8 cellular contexts compared by ENCODE assay signal in genomic region chr16:636206-637080, GRCh38. TPM values are rescaled to one million over a fixed set of nuclear protein-coding genes. Genes with fewer than 3 reads are reported as not detected.
DNase-seq lines count a peak whose midpoint lies in the region; ATAC-seq, FAIRE-seq and TF ChIP-seq lines count a peak whose summit lies in the region.

TSS of gene METTL26 (minus strand) at chr16:636305. CDS start at chr16:636290, 15 bp downstream.

- DNase-seq in NCI-H187 treated with DMSO at 0.1 percent for 48 hours (lab: John Stamatoyannopoulos, UW) (peak; percentile 77), T-helper 2 cell (peak; percentile 81 to 97 (median 87)), right atrium auricular region (ENCODE audit: low spot score) (peak; percentile 96), pulmonary artery endothelial cell (ENCODE audit: low read depth, low spot score) (peak; percentile 88), urothelium cell line (ENCODE audit: low spot score) (peak; percentile 93)

- H3K9me3 ChIP-seq in right atrium auricular region = no peaks in the 10 kb centered on the region

- peak within 1 kb of the TSS; percentile 98 for H3K27ac ChIP-seq in angular gyrus (ENCODE audit: low read depth, low read length)
- peak within 1 kb of the TSS; percentile 99 for H3K27ac ChIP-seq in right atrium auricular region

- no peak for TF ChIP-seq CTCF in right atrium auricular region (IDR thresholded peaks at IDR 0.05)

- peaks cover 6% of the 10 kb centered on the region for H3K36me3 ChIP-seq in right atrium auricular region

- ATAC-seq in GM18502 (IDR thresholded peaks at IDR 0.05; ENCODE audit: poor library complexity, unreplicated experiment) (peak; percentile 70), HG02943 (IDR thresholded peaks at IDR 0.05; ENCODE audit: low read depth, unreplicated experiment) (peak; percentile 53)

- no peaks in the 10 kb centered on the region for H3K27me3 ChIP-seq in right atrium auricular region

- peak within 1 kb of the TSS; percentile 82 to 85 for H3K4me3 ChIP-seq in right atrium auricular region

- peaks cover 0 to 35% of the 10 kb centered on the region in 2 donors for H3K4me1 ChIP-seq in right atrium auricular region

- peak; percentile 89 for FAIRE-seq in urothelium cell line (lab: Jason Lieb, UNC)

RNA-seq across cellular contexts. Expression of gene METTL26, which starts in this region (rescaled TPM):
- total RNA-seq in right atrium auricular region (100 to 1,000 TPM; 103 to 137 TPM), pulmonary artery endothelial cell (61.9 and 101 TPM in 2 replicates)

Comparison
In these comparisons a context has a peak if more than half of its experiments do, and no peak if none do; other contexts are left out.
1. Peak in every context shown above with its lines: DNase-seq, ATAC-seq, H3K4me3 ChIP-seq and H3K27ac ChIP-seq.